ENCODE assay signal across 16 cellular contexts in the genomic region with DNA sequence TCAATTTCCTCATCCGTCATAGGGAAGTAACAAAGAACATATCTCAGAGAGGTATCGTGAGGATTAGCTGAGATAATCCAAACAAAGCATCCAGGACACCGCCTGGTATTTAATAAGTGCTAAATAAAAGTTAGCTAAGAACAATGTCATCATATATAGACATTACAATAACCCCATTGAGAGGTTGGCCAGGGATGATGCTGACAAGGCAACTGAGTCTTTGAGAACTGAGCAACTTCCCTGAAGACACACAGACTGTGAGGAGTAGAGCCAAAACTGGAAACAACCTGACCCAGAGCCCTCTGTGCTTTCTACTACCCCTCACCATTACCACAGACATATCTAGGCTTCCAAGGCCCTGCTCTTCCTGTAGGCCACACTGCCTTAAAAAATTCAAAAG. TPM values are rescaled to one million over a fixed set of nuclear protein-coding genes. Genes with fewer than 3 reads are reported as not detected.
DNase-seq lines count a peak whose midpoint lies in the region; ATAC-seq and TF ChIP-seq lines count a peak whose summit lies in the region.
"Had no signal": no experiment of that assay in that cellular context is flagged by ENCODE, and none has a peak within 500 bp of the region (broad histone marks: within the 10 kb centered on the region; RNA-seq: fewer than 3 reads in every experiment).

No MANE protein-coding gene starts in this region.

- H3K4me1 Mint-ChIP-seq in activated T-cell treated with anti-CD3 and anti-CD28 coated beads, Interleukin-2, amount 50 U/mL, for 24 hours (ENCODE audit: low read depth) = peaks cover 30% of the 10 kb centered on the region
- H3K4me1 Mint-ChIP-seq in activated T-cell treated with anti-CD3 and anti-CD28 coated beads, Interleukin-2, amount 50 U/mL, for 72 hours (ENCODE audit: low read depth) = peaks cover 18% of the 10 kb centered on the region
- H3K4me1 Mint-ChIP-seq in central memory CD8-positive, alpha-beta T cell = peaks cover 55% of the 10 kb centered on the region
- H3K4me1 Mint-ChIP-seq in osteocyte (ENCODE audit: unreplicated experiment) (peaks cover 23% of the 10 kb centered on the region), progenitor cell of endocrine pancreas (ENCODE audit: low read depth) (peaks cover 11% of the 10 kb centered on the region)

- H3K36me3 Mint-ChIP-seq in activated T-cell treated with anti-CD3 and anti-CD28 coated beads, Interleukin-2, amount 50 U/mL, for 24 hours (ENCODE audit: low read depth) = peaks cover 28% of the 10 kb centered on the region
- no peaks in the 10 kb centered on the region for H3K36me3 Mint-ChIP-seq in activated T-cell treated with anti-CD3 and anti-CD28 coated beads, Interleukin-2, amount 50 U/mL, for 72 hours (ENCODE audit: insufficient read depth in 2 of 2)
- peaks cover 15% of the 10 kb centered on the region for H3K36me3 Mint-ChIP-seq in central memory CD8-positive, alpha-beta T cell (ENCODE audit: insufficient read depth)
- H3K36me3 Mint-ChIP-seq in osteocyte (ENCODE audit: unreplicated experiment) (peaks cover 14% of the 10 kb centered on the region), progenitor cell of endocrine pancreas (ENCODE audit: insufficient read depth) (peaks cover 4% of the 10 kb centered on the region)

- ATAC-seq in activated T-cell treated with anti-CD3 and anti-CD28 coated beads, Interleukin-2, amount 50 U/mL, for 72 hours (replicated peaks in 1 of 2) = no peak
- no peak for ATAC-seq in central memory CD8-positive, alpha-beta T cell (replicated peaks; ENCODE audit: extremely low read depth, poor library complexity, severe bottlenecking)
- ATAC-seq: K562 had no signal

- no peak for TF ChIP-seq CTCF in osteocyte (IDR thresholded peaks at IDR 0.05)
- TF ChIP-seq CTCF in progenitor cell of endocrine pancreas (IDR thresholded peaks at IDR 0.05; ENCODE audit: unreplicated experiment) = no peak

- no peaks in the 10 kb centered on the region for H3K27me3 Mint-ChIP-seq in activated T-cell treated with anti-CD3 and anti-CD28 coated beads, Interleukin-2, amount 50 U/mL, for 24 hours
- H3K27me3 Mint-ChIP-seq in activated T-cell treated with anti-CD3 and anti-CD28 coated beads, Interleukin-2, amount 50 U/mL, for 72 hours (ENCODE audit: low read depth) = no peaks in the 10 kb centered on the region
- H3K27me3 Mint-ChIP-seq in central memory CD8-positive, alpha-beta T cell = no peaks in the 10 kb centered on the region
- H3K27me3 Mint-ChIP-seq in osteocyte (ENCODE audit: unreplicated experiment) = no peaks in the 10 kb centered on the region
- no peaks in the 10 kb centered on the region for H3K27me3 Mint-ChIP-seq in progenitor cell of endocrine pancreas

- no peaks in the 10 kb centered on the region for H3K9me3 Mint-ChIP-seq in activated T-cell treated with anti-CD3 and anti-CD28 coated beads, Interleukin-2, amount 50 U/mL, for 24 hours
- no peaks in the 10 kb centered on the region for H3K9me3 Mint-ChIP-seq in activated T-cell treated with anti-CD3 and anti-CD28 coated beads, Interleukin-2, amount 50 U/mL, for 72 hours
- H3K9me3 Mint-ChIP-seq in central memory CD8-positive, alpha-beta T cell = no peaks in the 10 kb centered on the region
- H3K9me3 Mint-ChIP-seq in osteocyte (ENCODE audit: unreplicated experiment) = no peaks in the 10 kb centered on the region
- no peaks in the 10 kb centered on the region for H3K9me3 Mint-ChIP-seq in progenitor cell of endocrine pancreas (ENCODE audit: low read depth)
- H3K9me3 Mint-ChIP-seq: CD14-positive monocyte had no signal

- no peak overlapping the region for H3K4me3 Mint-ChIP-seq in activated T-cell treated with anti-CD3 and anti-CD28 coated beads, Interleukin-2, amount 50 U/mL, for 24 hours
- no peak overlapping the region for H3K4me3 Mint-ChIP-seq in activated T-cell treated with anti-CD3 and anti-CD28 coated beads, Interleukin-2, amount 50 U/mL, for 72 hours
- H3K4me3 Mint-ChIP-seq in central memory CD8-positive, alpha-beta T cell = peak overlapping the region; percentile 14
- H3K4me3 Mint-ChIP-seq in osteocyte (ENCODE audit: unreplicated experiment) (no peak overlapping the region), progenitor cell of endocrine pancreas (ENCODE audit: low read depth) (no peak overlapping the region)
- H3K4me3 Mint-ChIP-seq: CD14-positive monocyte had no signal

- peak overlapping the region; percentile 31 for H3K27ac Mint-ChIP-seq in activated T-cell treated with anti-CD3 and anti-CD28 coated beads, Interleukin-2, amount 50 U/mL, for 24 hours
- no peak overlapping the region for H3K27ac Mint-ChIP-seq in activated T-cell treated with anti-CD3 and anti-CD28 coated beads, Interleukin-2, amount 50 U/mL, for 72 hours
- H3K27ac Mint-ChIP-seq in central memory CD8-positive, alpha-beta T cell (ENCODE audit: low read depth) = peak overlapping the region; percentile 67
- peak overlapping the region; percentile 9 for H3K27ac Mint-ChIP-seq in osteocyte (ENCODE audit: unreplicated experiment)
- H3K27ac Mint-ChIP-seq in progenitor cell of endocrine pancreas = no peak overlapping the region
- H3K27ac Mint-ChIP-seq: CD14-positive monocyte had no signal

- DNase-seq in activated T-cell treated with anti-CD3 and anti-CD28 coated beads, Interleukin-2, amount 50 U/mL, for 24 hours = no peak
- DNase-seq in activated T-cell treated with anti-CD3 and anti-CD28 coated beads, Interleukin-2, amount 50 U/mL, for 72 hours = no peak
- peak; percentile 23 for DNase-seq in COLO829 (ENCODE audit: low spot score)
- DNase-seq in central memory CD8-positive, alpha-beta T cell (ENCODE audit: low spot score in 2 of 2) = no peak
- DNase-seq in osteocyte (ENCODE audit: extremely low spot score, unreplicated experiment) = no peak
- no peak for DNase-seq in progenitor cell of endocrine pancreas (ENCODE audit: low spot score, unreplicated experiment)
- no peak for DNase-seq in mesenteric fat pad (ENCODE audit: low spot score)
- DNase-seq: DMS79 treated with DMSO at 0.1 percent for 48 hours, GOT3, NCI-H146, NCI-H2081 treated with DMSO at 0.1 percent for 48 hours, NCI-H2227 treated with DMSO at 0.1 percent for 48 hours, NCI-H748 treated with DMSO at 0.1 percent for 48 hours, PC-9 had no signal

RNA-seq across cellular contexts. Expression of gene DCTN1, which starts 1.6 kb away (rescaled TPM):
- total RNA-seq in activated T-cell treated with anti-CD3 and anti-CD28 coated beads, Interleukin-2, amount 50 U/mL, for 72 hours = 10 to 100 TPM; 68.9 to 71.4 TPM
- total RNA-seq in osteocyte = 182 and 186 TPM in 2 replicates
- 178 and 195 TPM in 2 replicates for total RNA-seq in progenitor cell of endocrine pancreas
- total RNA-seq in mesenteric fat pad = 97.1 TPM

RNA-seq across cellular contexts. Expression of gene SLC4A5, which starts 38.5 kb away (rescaled TPM):
- total RNA-seq in activated T-cell treated with anti-CD3 and anti-CD28 coated beads, Interleukin-2, amount 50 U/mL, for 72 hours = 1 to 10 TPM; 4.4 to 6.5 TPM
- total RNA-seq in osteocyte (1.6 and 2.3 TPM in 2 replicates), progenitor cell of endocrine pancreas (4.1 and 5.9 TPM in 2 replicates), mesenteric fat pad (2.0 TPM)
- total RNA-seq: PC-9 had no signal

RNA-seq across cellular contexts. Expression of gene C2orf81, which starts 39.7 kb away (rescaled TPM):
- total RNA-seq in activated T-cell treated with anti-CD3 and anti-CD28 coated beads, Interleukin-2, amount 50 U/mL, for 72 hours = 1 to 10 TPM; 3.7 to 4.9 TPM
- total RNA-seq in osteocyte (2.4 and 2.8 TPM in 2 replicates), progenitor cell of endocrine pancreas (11.3 and 13.4 TPM in 2 replicates), mesenteric fat pad (1.1 TPM)
- total RNA-seq: K562 had no signal

RNA-seq across cellular contexts. Expression of gene WDR54, which starts 39.8 kb away (rescaled TPM):
- total RNA-seq in activated T-cell treated with anti-CD3 and anti-CD28 coated beads, Interleukin-2, amount 50 U/mL, for 72 hours = 10 to 100 TPM; 67.6 to 67.9 TPM
- 15.8 and 16.2 TPM in 2 replicates for total RNA-seq in osteocyte
- total RNA-seq in progenitor cell of endocrine pancreas = 28.1 and 30.2 TPM in 2 replicates
- 4.6 TPM for total RNA-seq in mesenteric fat pad

RNA-seq across cellular contexts. Expression of gene RTKN, which starts 60.0 kb away (rescaled TPM):
- total RNA-seq in activated T-cell treated with anti-CD3 and anti-CD28 coated beads, Interleukin-2, amount 50 U/mL, for 72 hours = 1 to 10 TPM; 3.1 to 4.8 TPM
- 19.1 and 22.1 TPM in 2 replicates for total RNA-seq in osteocyte
- 121 and 129 TPM in 2 replicates for total RNA-seq in progenitor cell of endocrine pancreas
- total RNA-seq in mesenteric fat pad = 11.3 TPM

Comparison
In these comparisons a context has a peak if more than half of its experiments do, and no peak if none do; other contexts are left out.
1. H3K27ac Mint-ChIP-seq: peak in activated T-cell treated with anti-CD3 and anti-CD28 coated beads, Interleukin-2, amount 50 U/mL, for 24 hours (single experiment), central memory CD8-positive, alpha-beta T cell (single experiment) and osteocyte (single experiment); none in activated T-cell treated with anti-CD3 and anti-CD28 coated beads, Interleukin-2, amount 50 U/mL, for 72 hours (single experiment) and progenitor cell of endocrine pancreas (single experiment).